In genomic region chr2:181895788-181896187, GRCh38 we compare ENCODE assay signal across 14 cellular contexts. TPM values are rescaled to one million over a fixed set of nuclear protein-coding genes. Genes with fewer than 3 reads are reported as not detected.
DNase-seq lines count a peak whose midpoint lies in the region; ATAC-seq and TF ChIP-seq lines count a peak whose summit lies in the region.
"Had no signal": no experiment of that assay in that cellular context is flagged by ENCODE, and none has a peak within 500 bp of the region (broad histone marks: within the 10 kb centered on the region; RNA-seq: fewer than 3 reads in every experiment).

No MANE protein-coding gene starts in this region.

- no peak overlapping the region for H3K4me3 ChIP-seq in DOHH2 (ENCODE audit: low read length)
- peak overlapping the region; percentile 15 for H3K4me3 ChIP-seq in adipocyte (ENCODE audit: low read length)
- peak overlapping the region; percentile 84 for H3K4me3 ChIP-seq in hepatocyte
- H3K4me3 ChIP-seq in retinal pigment epithelial cell (ENCODE audit: low read length) = peak overlapping the region; percentile 92
- H3K4me3 ChIP-seq: thyroid gland had no signal

- H3K9me2 ChIP-seq in DOHH2 (replicated peaks; ENCODE audit: control insufficient read depth, low read length) = no peaks in the 10 kb centered on the region
- H3K9me2 ChIP-seq in hepatocyte (replicated peaks; ENCODE audit: insufficient read depth) = no peaks in the 10 kb centered on the region

- no peak overlapping the region for H3K27ac ChIP-seq in DOHH2 (ENCODE audit: low read depth, low read length)
- peak overlapping the region; percentile 79 for H3K27ac ChIP-seq in hepatocyte

- WGBS in hepatocyte (ENCODE audit: low lambda C conversion rate, missing lambda C conversion rate) = 28% methylated on average over 1 of the region's 1 CpG

- H3K36me3 ChIP-seq in DOHH2 (ENCODE audit: control insufficient read depth, low read length) (peaks cover 73% of the 10 kb centered on the region), adipocyte (ENCODE audit: control insufficient read depth, insufficient read depth, low read length, severe bottlenecking) (peaks cover 48% of the 10 kb centered on the region), hepatocyte (replicated peaks; ENCODE audit: insufficient read depth, low read depth) (peaks cover 5% of the 10 kb centered on the region)

- H3K9me3 ChIP-seq in DOHH2 (ENCODE audit: control insufficient read depth, insufficient read depth, low read length) (no peaks in the 10 kb centered on the region), adipocyte (ENCODE audit: control insufficient read depth, low read length) (no peaks in the 10 kb centered on the region), hepatocyte (ENCODE audit: low read depth) (no peaks in the 10 kb centered on the region)
- H3K9me3 ChIP-seq: thyroid gland had no signal

- H3K4me1 ChIP-seq in DOHH2 (ENCODE audit: control insufficient read depth, low read length) (peaks cover 40% of the 10 kb centered on the region), adipocyte (ENCODE audit: control insufficient read depth, insufficient read depth, low read length) (peaks cover 29% of the 10 kb centered on the region), hepatocyte (ENCODE audit: insufficient read depth) (peaks cover 36% of the 10 kb centered on the region)

- H3F3A ChIP-seq in DOHH2 (ENCODE audit: control insufficient read depth, insufficient read depth) = no peaks in the 10 kb centered on the region

- H3K27me3 ChIP-seq in DOHH2 (ENCODE audit: control insufficient read depth, low read length) (no peaks in the 10 kb centered on the region), adipocyte (replicated peaks; ENCODE audit: control insufficient read depth, insufficient read depth, low read length) (no peaks in the 10 kb centered on the region), hepatocyte (no peaks in the 10 kb centered on the region)
- H3K27me3 ChIP-seq: thyroid gland had no signal

- H4K20me1 ChIP-seq in DOHH2 (ENCODE audit: control insufficient read depth, insufficient read depth, low read depth, low read length) (no peaks in the 10 kb centered on the region), hepatocyte (ENCODE audit: insufficient read depth, poor library complexity, severe bottlenecking) (no peaks in the 10 kb centered on the region)

- H3K4me2 ChIP-seq in DOHH2 (ENCODE audit: low read length) = 0 out of 2 replicates have a peak overlapping the region, but pooled peaks have one; percentile 10
- peak overlapping the region; percentile 75 for H3K4me2 ChIP-seq in hepatocyte

- DNase-seq in adipocyte (ENCODE audit: low read depth) (no peak), hepatocyte (ENCODE audit: low spot score) (no peak), retinal pigment epithelial cell (ENCODE audit: low read depth) (no peak), DMS53 (lab: John Stamatoyannopoulos, UW) (no peak)
- DNase-seq: activated CD8-positive, alpha-beta T cell treated with anti-CD3 and anti-CD28 coated beads for 36 hours; DMS79; effector memory CD8-positive, alpha-beta T cell; NCI-H1092 treated with DMSO at 0.1 percent for 48 hours; OCI-M1; thyroid gland had no signal

- no peak for ATAC-seq in GM18511 (IDR thresholded peaks at IDR 0.05; ENCODE audit: unreplicated experiment)
- no peak for ATAC-seq in GM19035 (IDR thresholded peaks at IDR 0.05; ENCODE audit: unreplicated experiment)
- no peak for ATAC-seq in HG02970 (IDR thresholded peaks at IDR 0.05; ENCODE audit: low FRiP score, unreplicated experiment)
- ATAC-seq: activated CD8-positive, alpha-beta T cell treated with anti-CD3 and anti-CD28 coated beads for 36 hours; effector memory CD8-positive, alpha-beta T cell had no signal

- no peak overlapping the region for H3K9ac ChIP-seq in adipocyte (ENCODE audit: low read length)

- H3K79me2 ChIP-seq in DOHH2 (ENCODE audit: control insufficient read depth, low read length) (peaks cover 49% of the 10 kb centered on the region), hepatocyte (peaks cover 68% of the 10 kb centered on the region)

- TF ChIP-seq CTCF in DOHH2 (IDR thresholded peaks at IDR 0.05; ENCODE audit: low read depth, low read length, poor library complexity, severe bottlenecking) = no peak
- no peak for TF ChIP-seq CTCF in hepatocyte (IDR thresholded peaks at IDR 0.05; ENCODE audit: poor library complexity)
- no peak for TF ChIP-seq CTCF in retinal pigment epithelial cell (conservative IDR thresholded peaks at IDR 0.05; ENCODE audit: low read depth, low read length)

- no peak overlapping the region for H2AFZ ChIP-seq in hepatocyte

RNA-seq across cellular contexts. Expression of gene ITPRID2, which starts 4.3 kb away (rescaled TPM):
- total RNA-seq in hepatocyte = 183 and 184 TPM in 2 replicates
- 37.4 and 52.5 TPM in 2 replicates for polyA plus RNA-seq in hepatocyte
